Comparison of ENCODE assay signal across 18 cellular contexts in genomic region chr5:153711755-153712154, GRCh38.
DNase-seq lines count a peak whose midpoint lies in the region; ATAC-seq and TF ChIP-seq lines count a peak whose summit lies in the region.
"Had no signal": no experiment of that assay in that cellular context is flagged by ENCODE, and none has a peak within 500 bp of the region (broad histone marks: within the 10 kb centered on the region; RNA-seq: fewer than 3 reads in every experiment).

No MANE protein-coding gene starts in this region.

- no peak for DNase-seq in heart right ventricle
- DNase-seq in right atrium auricular region (ENCODE audit: low spot score), result no peak
- DNase-seq in PC-3, result no peak
- DNase-seq in epithelial cell of esophagus (ENCODE audit: low read depth), result peak; percentile 17
- no peak for DNase-seq in type B pancreatic cell (ENCODE audit: extremely low spot score, unreplicated experiment)
- no peak for DNase-seq in activated CD8-positive, alpha-beta T cell treated with anti-CD3 and anti-CD28 coated beads for 36 hours
- DNase-seq in occipital lobe (lab: John Stamatoyannopoulos, UW), result no peak
- DNase-seq: activated naive CD8-positive, alpha-beta T cell treated with anti-CD3 and anti-CD28 coated beads, Interleukin-2, amount 10 ng/mL, durations not matched to agents 7 days and 5 days; activated T-cell treated with anti-CD3 and anti-CD28 coated beads, Interleukin-2, amount 50 U/mL, for 24 hours; hippocampal formation; NCI-H1436 treated with DMSO at 0.1 percent for 48 hours; NCI-H2227 treated with DMSO at 0.1 percent for 48 hours; ovary; spleen; stimulated activated naive CD8-positive, alpha-beta T cell treated with anti-CD3 and anti-CD28 coated beads, Interleukin-15, Interleukin-2, amounts not matched to agents 100 U/mL and 50 U/mL, for 24 hours; upper lobe of right lung had no signal

- peak in 7 of 9 donors; percentile 24 to 55 (median 45) for TF ChIP-seq CTCF in heart right ventricle (IDR thresholded peaks at IDR 0.05)
- TF ChIP-seq CTCF in right atrium auricular region (IDR thresholded peaks at IDR 0.05), result peak in 1 of 2 donors; percentile 41
- 0 out of 2 replicates have a peak, but pooled peaks have one; percentile 20 for TF ChIP-seq CTCF in PC-3 (conservative IDR thresholded peaks at IDR 0.05; ENCODE audit: low read depth, low read length)
- peak; percentile 30 for TF ChIP-seq CTCF in epithelial cell of esophagus (IDR thresholded peaks at IDR 0.05; ENCODE audit: insufficient read depth, low read depth, low read length, missing control alignments)
- TF ChIP-seq CTCF in type B pancreatic cell (conservative IDR thresholded peaks at IDR 0.05), result peak; percentile 18
- TF ChIP-seq CTCF in activated CD8-positive, alpha-beta T cell treated with anti-CD3 and anti-CD28 coated beads for 36 hours (IDR thresholded peaks at IDR 0.05), result no peak

- H3K36me3 ChIP-seq in heart right ventricle (no peaks in the 10 kb centered on the region), right atrium auricular region (no peaks in the 10 kb centered on the region), PC-3 (ENCODE audit: low read depth, low read length) (no peaks in the 10 kb centered on the region)
- H3K36me3 ChIP-seq: ovary, spleen, upper lobe of right lung had no signal

- ATAC-seq in heart right ventricle (no peak), PC-3 (no peak), GM19324 (IDR thresholded peaks at IDR 0.05; ENCODE audit: low FRiP score, unreplicated experiment) (no peak)
- no peak for ATAC-seq in activated CD8-positive, alpha-beta T cell treated with anti-CD3 and anti-CD28 coated beads for 36 hours
- ATAC-seq: left lobe of liver; stimulated activated naive CD8-positive, alpha-beta T cell treated with anti-CD3 and anti-CD28 coated beads, Interleukin-15, Interleukin-2, amounts not matched to agents 100 U/mL and 50 U/mL, for 24 hours; upper lobe of right lung had no signal

- H3K27me3 ChIP-seq in heart right ventricle (no peaks in the 10 kb centered on the region), right atrium auricular region (no peaks in the 10 kb centered on the region), PC-3 (ENCODE audit: low read length) (0 out of 2 replicates have a peak, but pooled peaks cover 3% of the 10 kb centered on the region)
- H3K27me3 ChIP-seq: ovary, spleen, upper lobe of right lung had no signal

- no TSS peak for BruUV-seq in PC-3 (replicated peaks; lab: Mats Ljungman, UMichigan)

- no peak overlapping the region for H3K9ac ChIP-seq in PC-3 (ENCODE audit: low read length)

- H3K27me3 Mint-ChIP-seq in type B pancreatic cell, result no peaks in the 10 kb centered on the region
- no peaks in the 10 kb centered on the region for H3K27me3 Mint-ChIP-seq in activated CD8-positive, alpha-beta T cell treated with anti-CD3 and anti-CD28 coated beads for 36 hours
- H3K27me3 Mint-ChIP-seq: activated naive CD8-positive, alpha-beta T cell treated with anti-CD3 and anti-CD28 coated beads, Interleukin-2, amount 10 ng/mL, durations not matched to agents 7 days and 5 days; activated T-cell treated with anti-CD3 and anti-CD28 coated beads, Interleukin-2, amount 50 U/mL, for 24 hours had no signal

- no peaks in the 10 kb centered on the region for H4K20me1 ChIP-seq in PC-3 (ENCODE audit: low read length)

- H3K79me2 ChIP-seq in PC-3 (ENCODE audit: low read length), result no peaks in the 10 kb centered on the region

- intact Hi-C loops in heart right ventricle (cut with DNase I) (loop anchor here in 7 of 10 donors (2.0 to 10.0 kb wide), 4 partner anchors 214 to 219 kb away; partner anchors contain the start of gene GRIA1 (in 2 of the 7)), PC-3 (cut with micrococcal nuclease) (no loop called here)
- intact Hi-C loops in activated CD8-positive, alpha-beta T cell treated with anti-CD3 and anti-CD28 coated beads for 36 hours (cut with micrococcal nuclease), result no loop called here

- H3K4me2 ChIP-seq in PC-3 (ENCODE audit: low read length), result no peak overlapping the region

- no peaks in the 10 kb centered on the region for H3K9me2 ChIP-seq in PC-3 (replicated peaks; ENCODE audit: low read length)

- CTCF ChIA-PET in PC-3 (lab: Charles Lee), result interaction anchor here (0.6 kb wide), 1 partner anchor 110 kb away, joined by 4 read pairs; no protein-coding TSS in a partner anchor
- CTCF ChIA-PET in activated CD8-positive, alpha-beta T cell treated with anti-CD3 and anti-CD28 coated beads for 36 hours (lab: Charles Lee), result no interaction called here

- no peaks in the 10 kb centered on the region for H3K9me3 Mint-ChIP-seq in type B pancreatic cell
- H3K9me3 Mint-ChIP-seq in activated CD8-positive, alpha-beta T cell treated with anti-CD3 and anti-CD28 coated beads for 36 hours, result no peaks in the 10 kb centered on the region
- H3K9me3 Mint-ChIP-seq: activated naive CD8-positive, alpha-beta T cell treated with anti-CD3 and anti-CD28 coated beads, Interleukin-2, amount 10 ng/mL, durations not matched to agents 7 days and 5 days; activated T-cell treated with anti-CD3 and anti-CD28 coated beads, Interleukin-2, amount 50 U/mL, for 24 hours had no signal

- H3K36me3 Mint-ChIP-seq in type B pancreatic cell, result no peaks in the 10 kb centered on the region
- no peaks in the 10 kb centered on the region for H3K36me3 Mint-ChIP-seq in activated CD8-positive, alpha-beta T cell treated with anti-CD3 and anti-CD28 coated beads for 36 hours (ENCODE audit: low read depth)
- H3K36me3 Mint-ChIP-seq: activated naive CD8-positive, alpha-beta T cell treated with anti-CD3 and anti-CD28 coated beads, Interleukin-2, amount 10 ng/mL, durations not matched to agents 7 days and 5 days had no signal

- H3K27ac ChIP-seq in heart right ventricle, result no peak overlapping the region
- H3K27ac ChIP-seq in right atrium auricular region, result no peak overlapping the region
- H3K27ac ChIP-seq in PC-3 (ENCODE audit: low read length), result no peak overlapping the region
- H3K27ac ChIP-seq: ovary, spleen, upper lobe of right lung had no signal

- no peak overlapping the region for H2AFZ ChIP-seq in PC-3 (ENCODE audit: low read length)

- H3F3A ChIP-seq in PC-3 (ENCODE audit: low read length, unreplicated experiment), result no peaks in the 10 kb centered on the region

- H3K9me3 ChIP-seq in heart right ventricle, result no peaks in the 10 kb centered on the region
- no peaks in the 10 kb centered on the region for H3K9me3 ChIP-seq in right atrium auricular region
- no peaks in the 10 kb centered on the region for H3K9me3 ChIP-seq in PC-3 (ENCODE audit: low read length)
- H3K9me3 ChIP-seq: ovary, spleen, upper lobe of right lung had no signal

- no peak overlapping the region for H3K27ac Mint-ChIP-seq in type B pancreatic cell
- H3K27ac Mint-ChIP-seq in activated CD8-positive, alpha-beta T cell treated with anti-CD3 and anti-CD28 coated beads for 36 hours, result no peak overlapping the region
- H3K27ac Mint-ChIP-seq: activated naive CD8-positive, alpha-beta T cell treated with anti-CD3 and anti-CD28 coated beads, Interleukin-2, amount 10 ng/mL, durations not matched to agents 7 days and 5 days; activated T-cell treated with anti-CD3 and anti-CD28 coated beads, Interleukin-2, amount 50 U/mL, for 24 hours had no signal

- no peak overlapping the region for H3K4me3 ChIP-seq in heart right ventricle
- H3K4me3 ChIP-seq in right atrium auricular region, result no peak overlapping the region
- H3K4me3 ChIP-seq in PC-3 (ENCODE audit: low read length), result no peak overlapping the region
- no peak overlapping the region for H3K4me3 ChIP-seq in epithelial cell of esophagus (ENCODE audit: low read length)
- H3K4me3 ChIP-seq: ovary, spleen, upper lobe of right lung had no signal

- 95 to 97% methylated on average over 4 of the region's 4 CpGs for WGBS in heart right ventricle, 2 donors

- no peak overlapping the region for H3K4me3 Mint-ChIP-seq in type B pancreatic cell
- H3K4me3 Mint-ChIP-seq in activated CD8-positive, alpha-beta T cell treated with anti-CD3 and anti-CD28 coated beads for 36 hours, result no peak overlapping the region
- H3K4me3 Mint-ChIP-seq: activated naive CD8-positive, alpha-beta T cell treated with anti-CD3 and anti-CD28 coated beads, Interleukin-2, amount 10 ng/mL, durations not matched to agents 7 days and 5 days; activated T-cell treated with anti-CD3 and anti-CD28 coated beads, Interleukin-2, amount 50 U/mL, for 24 hours had no signal

- H3K4me1 ChIP-seq in heart right ventricle, result no peaks in the 10 kb centered on the region
- H3K4me1 ChIP-seq in right atrium auricular region, result no peaks in the 10 kb centered on the region
- H3K4me1 ChIP-seq in PC-3 (ENCODE audit: insufficient read depth, low read length), result no peaks in the 10 kb centered on the region
- H3K4me1 ChIP-seq: spleen, upper lobe of right lung had no signal

- POLR2A ChIA-PET in PC-3 (lab: Charles Lee; ENCODE audit: unreplicated experiment), result no interaction called here
- POLR2A ChIA-PET in activated CD8-positive, alpha-beta T cell treated with anti-CD3 and anti-CD28 coated beads for 36 hours (lab: Charles Lee), result no interaction called here

- no peaks in the 10 kb centered on the region for H3K4me1 Mint-ChIP-seq in type B pancreatic cell (ENCODE audit: unreplicated experiment)
- H3K4me1 Mint-ChIP-seq in activated CD8-positive, alpha-beta T cell treated with anti-CD3 and anti-CD28 coated beads for 36 hours (ENCODE audit: low read depth), result no peaks in the 10 kb centered on the region
- H3K4me1 Mint-ChIP-seq: activated naive CD8-positive, alpha-beta T cell treated with anti-CD3 and anti-CD28 coated beads, Interleukin-2, amount 10 ng/mL, durations not matched to agents 7 days and 5 days had no signal

Comparison
In these comparisons a context has a peak if more than half of its experiments do, and no peak if none do; other contexts are left out.
1. intact Hi-C loops: an anchor here in heart right ventricle (2.0 to 10.0 kb wide); none called in PC-3 and activated CD8-positive, alpha-beta T cell treated with anti-CD3 and anti-CD28 coated beads for 36 hours.